Comparison of ENCODE assay signal across 16 cellular contexts in the genomic region with DNA sequence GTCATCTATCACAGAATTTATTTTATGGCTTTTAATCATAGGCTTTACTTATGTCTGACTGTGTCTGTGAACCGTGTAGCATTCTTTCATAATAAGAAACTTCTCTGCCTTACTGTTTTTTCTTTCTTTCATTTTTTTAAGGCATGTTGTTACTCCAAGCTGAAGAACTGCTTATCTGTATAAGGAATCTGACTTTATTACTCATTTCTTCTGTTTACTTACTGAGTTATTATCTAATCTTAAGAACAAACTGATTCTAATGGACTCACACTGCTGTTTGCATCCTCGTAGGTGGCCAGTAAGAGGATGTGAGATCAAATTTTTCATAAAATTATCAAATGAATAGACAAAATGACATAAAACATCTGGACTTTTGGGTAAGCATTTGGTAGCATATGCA. TPM values are rescaled to one million over a fixed set of nuclear protein-coding genes. Genes with fewer than 3 reads are reported as not detected.
DNase-seq lines count a peak whose midpoint lies in the region; ATAC-seq and TF ChIP-seq lines count a peak whose summit lies in the region.
"Had no signal": no experiment of that assay in that cellular context is flagged by ENCODE, and none has a peak within 500 bp of the region (broad histone marks: within the 10 kb centered on the region; RNA-seq: fewer than 3 reads in every experiment).

No MANE protein-coding gene starts in this region.

- no peaks in the 10 kb centered on the region for H3K79me1 ChIP-seq in mesenchymal stem cell (replicated peaks; ENCODE audit: low read length, poor library complexity, severe bottlenecking)

- ATAC-seq in HG03039 (IDR thresholded peaks at IDR 0.05; ENCODE audit: unreplicated experiment) (no peak), upper lobe of left lung (ENCODE audit: low FRiP score in 2 of 2) (no peak)
- ATAC-seq: GM12878, HCT116 had no signal

- H3K23ac ChIP-seq in mesenchymal stem cell (ENCODE audit: low read length in 2 of 2) = no peak overlapping the region

- TF ChIP-seq CTCF in 22Rv1 (IDR thresholded peaks at IDR 0.05) = no peak
- TF ChIP-seq CTCF in VCaP (conservative IDR thresholded peaks at IDR 0.05) = no peak
- no peak for TF ChIP-seq CTCF in choroid plexus epithelial cell (conservative IDR thresholded peaks at IDR 0.05; ENCODE audit: low read depth, low read length)
- no peak for TF ChIP-seq CTCF in upper lobe of left lung (IDR thresholded peaks at IDR 0.05)

- no peak overlapping the region for H2BK12ac ChIP-seq in mesenchymal stem cell (ENCODE audit: low read length in 2 of 2)

- H3K4me1 ChIP-seq in mesenchymal stem cell (ENCODE audit: control insufficient read depth, insufficient read depth, low read depth, low read length) (peaks cover 2% of the 10 kb centered on the region), upper lobe of left lung (no peaks in the 10 kb centered on the region)
- H3K4me1 ChIP-seq: BLaER1 treated with 17β-estradiol and CSF1 and Interleukin-3, amounts not matched to agents 10 nM and 100 nM had no signal

- H3K36me3 ChIP-seq in mesenchymal stem cell (ENCODE audit: control insufficient read depth in 1 of 2, insufficient read depth in 2 of 2, low read depth in 1 of 2, low read length in 2 of 2) = no peaks in the 10 kb centered on the region
- H3K36me3 ChIP-seq in upper lobe of left lung = no peaks in the 10 kb centered on the region
- H3K36me3 ChIP-seq: BLaER1 treated with 17β-estradiol and CSF1 and Interleukin-3, amounts not matched to agents 10 nM and 100 nM had no signal

- no peak for TF ChIP-seq EP300 in upper lobe of left lung (IDR thresholded peaks at IDR 0.05)

- no peak overlapping the region for H4K91ac ChIP-seq in mesenchymal stem cell (ENCODE audit: low read length)

- TF ChIP-seq POLR2A in upper lobe of left lung (IDR thresholded peaks at IDR 0.05) = no peak

- H4K8ac ChIP-seq in mesenchymal stem cell (ENCODE audit: low read length) = no peak overlapping the region

- H3K9ac ChIP-seq in mesenchymal stem cell (ENCODE audit: low read length) = no peak overlapping the region
- H3K9ac ChIP-seq: BLaER1 treated with 17β-estradiol and CSF1 and Interleukin-3, amounts not matched to agents 10 nM and 100 nM; GM23248 had no signal

- H3K9me3 ChIP-seq in mesenchymal stem cell (ENCODE audit: control insufficient read depth, low read length) = peaks cover 14% of the 10 kb centered on the region
- peaks cover 0 to 7% (median 1%) of the 10 kb centered on the region in 4 donors for H3K9me3 ChIP-seq in upper lobe of left lung

- DNase-seq in choroid plexus epithelial cell (ENCODE audit: low read depth) (peak; percentile 65), mesenchymal stem cell (peak; percentile 45), GM19238 (ENCODE audit: insufficient read length, low spot score) (no peak), retina (no peak), upper lobe of left lung (no peak)
- DNase-seq: 8988T; ACHN; CD4-positive, CD25-positive, alpha-beta regulatory T cell; DMS53; GM23248 had no signal

- no peak overlapping the region for H2BK15ac ChIP-seq in mesenchymal stem cell (ENCODE audit: low read depth, poor library complexity, severe bottlenecking)

- H2AFZ ChIP-seq in mesenchymal stem cell (ENCODE audit: low read depth, low read length) = no peak overlapping the region
- H2AFZ ChIP-seq: GM23248 had no signal

- no peak overlapping the region for H3K14ac ChIP-seq in mesenchymal stem cell (ENCODE audit: low read length in 2 of 2)

- WGBS in mesenchymal stem cell = no CpG with 5 or more reads among the region's 2 CpGs
- WGBS in upper lobe of left lung, 2 donors = 52 to 82% methylated on average over 2 of the region's 2 CpGs

- H3K4me3 ChIP-seq in choroid plexus epithelial cell (ENCODE audit: low read depth, low read length) = no peak overlapping the region
- no peak overlapping the region for H3K4me3 ChIP-seq in mesenchymal stem cell (ENCODE audit: insufficient read depth in 1 of 2, low read depth in 1 of 2, low read length in 2 of 2)
- H3K4me3 ChIP-seq in upper lobe of left lung = no peak overlapping the region
- H3K4me3 ChIP-seq: BLaER1 treated with 17β-estradiol and CSF1 and Interleukin-3, amounts not matched to agents 10 nM and 100 nM; GM12878; GM23248 had no signal

- no peak overlapping the region for H2AK5ac ChIP-seq in mesenchymal stem cell (ENCODE audit: low read length, severe bottlenecking)

- no peak overlapping the region for H3K4ac ChIP-seq in mesenchymal stem cell (ENCODE audit: low read depth in 1 of 2, low read length in 2 of 2)

- H3K18ac ChIP-seq in mesenchymal stem cell (ENCODE audit: low read depth in 1 of 2, low read length in 2 of 2) = no peak overlapping the region

- H3K27ac ChIP-seq in 22Rv1 (peak overlapping the region; percentile 35), VCaP (peak overlapping the region; percentile 47), mesenchymal stem cell (ENCODE audit: low read length, poor library complexity, severe bottlenecking) (no peak overlapping the region), upper lobe of left lung (no peak overlapping the region)
- H3K27ac ChIP-seq: BLaER1 treated with 17β-estradiol and CSF1 and Interleukin-3, amounts not matched to agents 10 nM and 100 nM; GM23248 had no signal

- H2BK5ac ChIP-seq in mesenchymal stem cell (ENCODE audit: low read depth, low read length, poor library complexity, severe bottlenecking) = no peak overlapping the region

- H3K27me3 ChIP-seq in mesenchymal stem cell (ENCODE audit: control insufficient read depth in 1 of 2, insufficient read depth in 1 of 2, low read length in 2 of 2) (no peaks in the 10 kb centered on the region), upper lobe of left lung (no peaks in the 10 kb centered on the region)
- H3K27me3 ChIP-seq: BLaER1 treated with 17β-estradiol and CSF1 and Interleukin-3, amounts not matched to agents 10 nM and 100 nM had no signal

- no peak overlapping the region for H3K4me2 ChIP-seq in mesenchymal stem cell (ENCODE audit: low read length, poor library complexity, severe bottlenecking)
- H3K4me2 ChIP-seq: BLaER1 treated with 17β-estradiol and CSF1 and Interleukin-3, amounts not matched to agents 10 nM and 100 nM had no signal

- H2BK120ac ChIP-seq in mesenchymal stem cell (ENCODE audit: low read depth, low read length) = no peak overlapping the region

RNA-seq across cellular contexts. Expression of gene DNAJC1, which starts 54.7 kb away (rescaled TPM):
- polyA plus RNA-seq in mesenchymal stem cell (2013, experiment 1 of 2) = 75.7 TPM
- polyA plus RNA-seq in mesenchymal stem cell (2013, experiment 2 of 2) = 77.3 TPM
- 100 to 1,000 TPM in 1 of 6 donors, 10 to 100 TPM in 5; 30.8 to 106 (median 74.1) TPM for total RNA-seq in upper lobe of left lung

Comparison
In these comparisons a context has a peak if more than half of its experiments do, and no peak if none do; other contexts are left out.
1. H3K27ac ChIP-seq: peak in 22Rv1 (single experiment) and VCaP (single experiment); none in mesenchymal stem cell (single experiment) and upper lobe of left lung (0 of 4).
2. DNase-seq: peak in choroid plexus epithelial cell (single experiment) and mesenchymal stem cell (single experiment); none in GM19238 (single experiment), retina (single experiment) and upper lobe of left lung (0 of 2).